1 cellular context compared by ENCODE assay signal in the genomic region with DNA sequence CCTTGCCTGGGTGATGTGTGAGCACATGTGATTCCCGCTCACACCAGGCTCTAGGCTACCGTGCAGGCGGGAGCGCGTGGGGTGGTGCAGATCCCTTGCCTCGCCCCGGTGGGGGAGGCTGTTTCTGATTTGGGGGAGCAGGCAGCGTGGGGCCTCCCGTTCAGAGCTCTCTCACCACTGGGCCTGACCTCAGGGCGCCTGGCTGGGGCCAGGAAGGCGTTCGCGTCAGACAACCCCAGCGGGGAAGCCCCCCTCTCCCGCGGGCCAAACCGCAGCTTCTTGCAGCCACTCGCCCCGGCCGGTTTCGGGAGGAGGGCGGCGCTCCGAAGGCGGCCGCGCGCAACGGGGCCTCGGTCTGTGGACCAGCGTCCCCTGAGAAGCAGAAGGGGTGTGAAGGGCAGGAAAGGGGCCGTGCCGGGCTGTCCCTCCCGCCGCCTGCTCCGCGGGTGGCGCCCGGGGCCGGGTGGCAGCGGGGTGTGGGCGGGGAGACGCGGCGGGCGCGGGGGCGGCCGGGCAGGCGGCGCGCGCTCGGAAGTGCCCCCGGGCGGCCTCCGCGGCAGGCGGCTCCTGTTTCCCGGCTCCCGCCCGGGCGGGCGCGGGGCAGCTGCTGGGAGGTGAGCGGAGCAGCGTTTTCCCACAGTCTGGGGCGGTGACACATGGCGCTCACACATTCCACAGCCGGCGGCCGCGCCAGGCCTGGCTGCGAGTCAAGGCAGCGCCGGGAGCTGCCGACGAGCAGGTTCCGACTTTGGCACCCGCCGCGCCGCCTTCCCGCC.
TF ChIP-seq lines count a peak whose summit lies in the region.

No MANE protein-coding gene starts in this region.

TF ChIP-seq in K562, 482 proteins besides CTCF, POLR2A, EP300 and RAD21 (continued from another document and continues in another):
- TF ChIP-seq, protein P1, sequence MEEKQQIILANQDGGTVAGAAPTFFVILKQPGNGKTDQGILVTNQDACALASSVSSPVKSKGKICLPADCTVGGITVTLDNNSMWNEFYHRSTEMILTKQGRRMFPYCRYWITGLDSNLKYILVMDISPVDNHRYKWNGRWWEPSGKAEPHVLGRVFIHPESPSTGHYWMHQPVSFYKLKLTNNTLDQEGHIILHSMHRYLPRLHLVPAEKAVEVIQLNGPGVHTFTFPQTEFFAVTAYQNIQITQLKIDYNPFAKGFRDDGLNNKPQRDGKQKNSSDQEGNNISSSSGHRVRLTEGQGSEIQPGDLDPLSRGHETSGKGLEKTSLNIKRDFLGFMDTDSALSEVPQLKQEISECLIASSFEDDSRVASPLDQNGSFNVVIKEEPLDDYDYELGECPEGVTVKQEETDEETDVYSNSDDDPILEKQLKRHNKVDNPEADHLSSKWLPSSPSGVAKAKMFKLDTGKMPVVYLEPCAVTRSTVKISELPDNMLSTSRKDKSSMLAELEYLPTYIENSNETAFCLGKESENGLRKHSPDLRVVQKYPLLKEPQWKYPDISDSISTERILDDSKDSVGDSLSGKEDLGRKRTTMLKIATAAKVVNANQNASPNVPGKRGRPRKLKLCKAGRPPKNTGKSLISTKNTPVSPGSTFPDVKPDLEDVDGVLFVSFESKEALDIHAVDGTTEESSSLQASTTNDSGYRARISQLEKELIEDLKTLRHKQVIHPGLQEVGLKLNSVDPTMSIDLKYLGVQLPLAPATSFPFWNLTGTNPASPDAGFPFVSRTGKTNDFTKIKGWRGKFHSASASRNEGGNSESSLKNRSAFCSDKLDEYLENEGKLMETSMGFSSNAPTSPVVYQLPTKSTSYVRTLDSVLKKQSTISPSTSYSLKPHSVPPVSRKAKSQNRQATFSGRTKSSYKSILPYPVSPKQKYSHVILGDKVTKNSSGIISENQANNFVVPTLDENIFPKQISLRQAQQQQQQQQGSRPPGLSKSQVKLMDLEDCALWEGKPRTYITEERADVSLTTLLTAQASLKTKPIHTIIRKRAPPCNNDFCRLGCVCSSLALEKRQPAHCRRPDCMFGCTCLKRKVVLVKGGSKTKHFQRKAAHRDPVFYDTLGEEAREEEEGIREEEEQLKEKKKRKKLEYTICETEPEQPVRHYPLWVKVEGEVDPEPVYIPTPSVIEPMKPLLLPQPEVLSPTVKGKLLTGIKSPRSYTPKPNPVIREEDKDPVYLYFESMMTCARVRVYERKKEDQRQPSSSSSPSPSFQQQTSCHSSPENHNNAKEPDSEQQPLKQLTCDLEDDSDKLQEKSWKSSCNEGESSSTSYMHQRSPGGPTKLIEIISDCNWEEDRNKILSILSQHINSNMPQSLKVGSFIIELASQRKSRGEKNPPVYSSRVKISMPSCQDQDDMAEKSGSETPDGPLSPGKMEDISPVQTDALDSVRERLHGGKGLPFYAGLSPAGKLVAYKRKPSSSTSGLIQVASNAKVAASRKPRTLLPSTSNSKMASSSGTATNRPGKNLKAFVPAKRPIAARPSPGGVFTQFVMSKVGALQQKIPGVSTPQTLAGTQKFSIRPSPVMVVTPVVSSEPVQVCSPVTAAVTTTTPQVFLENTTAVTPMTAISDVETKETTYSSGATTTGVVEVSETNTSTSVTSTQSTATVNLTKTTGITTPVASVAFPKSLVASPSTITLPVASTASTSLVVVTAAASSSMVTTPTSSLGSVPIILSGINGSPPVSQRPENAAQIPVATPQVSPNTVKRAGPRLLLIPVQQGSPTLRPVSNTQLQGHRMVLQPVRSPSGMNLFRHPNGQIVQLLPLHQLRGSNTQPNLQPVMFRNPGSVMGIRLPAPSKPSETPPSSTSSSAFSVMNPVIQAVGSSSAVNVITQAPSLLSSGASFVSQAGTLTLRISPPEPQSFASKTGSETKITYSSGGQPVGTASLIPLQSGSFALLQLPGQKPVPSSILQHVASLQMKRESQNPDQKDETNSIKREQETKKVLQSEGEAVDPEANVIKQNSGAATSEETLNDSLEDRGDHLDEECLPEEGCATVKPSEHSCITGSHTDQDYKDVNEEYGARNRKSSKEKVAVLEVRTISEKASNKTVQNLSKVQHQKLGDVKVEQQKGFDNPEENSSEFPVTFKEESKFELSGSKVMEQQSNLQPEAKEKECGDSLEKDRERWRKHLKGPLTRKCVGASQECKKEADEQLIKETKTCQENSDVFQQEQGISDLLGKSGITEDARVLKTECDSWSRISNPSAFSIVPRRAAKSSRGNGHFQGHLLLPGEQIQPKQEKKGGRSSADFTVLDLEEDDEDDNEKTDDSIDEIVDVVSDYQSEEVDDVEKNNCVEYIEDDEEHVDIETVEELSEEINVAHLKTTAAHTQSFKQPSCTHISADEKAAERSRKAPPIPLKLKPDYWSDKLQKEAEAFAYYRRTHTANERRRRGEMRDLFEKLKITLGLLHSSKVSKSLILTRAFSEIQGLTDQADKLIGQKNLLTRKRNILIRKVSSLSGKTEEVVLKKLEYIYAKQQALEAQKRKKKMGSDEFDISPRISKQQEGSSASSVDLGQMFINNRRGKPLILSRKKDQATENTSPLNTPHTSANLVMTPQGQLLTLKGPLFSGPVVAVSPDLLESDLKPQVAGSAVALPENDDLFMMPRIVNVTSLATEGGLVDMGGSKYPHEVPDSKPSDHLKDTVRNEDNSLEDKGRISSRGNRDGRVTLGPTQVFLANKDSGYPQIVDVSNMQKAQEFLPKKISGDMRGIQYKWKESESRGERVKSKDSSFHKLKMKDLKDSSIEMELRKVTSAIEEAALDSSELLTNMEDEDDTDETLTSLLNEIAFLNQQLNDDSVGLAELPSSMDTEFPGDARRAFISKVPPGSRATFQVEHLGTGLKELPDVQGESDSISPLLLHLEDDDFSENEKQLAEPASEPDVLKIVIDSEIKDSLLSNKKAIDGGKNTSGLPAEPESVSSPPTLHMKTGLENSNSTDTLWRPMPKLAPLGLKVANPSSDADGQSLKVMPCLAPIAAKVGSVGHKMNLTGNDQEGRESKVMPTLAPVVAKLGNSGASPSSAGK (IDR thresholded peaks at IDR 0.05), result peak; percentile 99
- TF ChIP-seq, protein P2, sequence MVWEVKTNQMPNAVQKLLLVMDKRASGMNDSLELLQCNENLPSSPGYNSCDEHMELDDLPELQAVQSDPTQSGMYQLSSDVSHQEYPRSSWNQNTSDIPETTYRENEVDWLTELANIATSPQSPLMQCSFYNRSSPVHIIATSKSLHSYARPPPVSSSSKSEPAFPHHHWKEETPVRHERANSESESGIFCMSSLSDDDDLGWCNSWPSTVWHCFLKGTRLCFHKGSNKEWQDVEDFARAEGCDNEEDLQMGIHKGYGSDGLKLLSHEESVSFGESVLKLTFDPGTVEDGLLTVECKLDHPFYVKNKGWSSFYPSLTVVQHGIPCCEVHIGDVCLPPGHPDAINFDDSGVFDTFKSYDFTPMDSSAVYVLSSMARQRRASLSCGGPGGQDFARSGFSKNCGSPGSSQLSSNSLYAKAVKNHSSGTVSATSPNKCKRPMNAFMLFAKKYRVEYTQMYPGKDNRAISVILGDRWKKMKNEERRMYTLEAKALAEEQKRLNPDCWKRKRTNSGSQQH (CRISPR knock-in tag; IDR thresholded peaks at IDR 0.05), result no peak
- TF ChIP-seq, protein P3, sequence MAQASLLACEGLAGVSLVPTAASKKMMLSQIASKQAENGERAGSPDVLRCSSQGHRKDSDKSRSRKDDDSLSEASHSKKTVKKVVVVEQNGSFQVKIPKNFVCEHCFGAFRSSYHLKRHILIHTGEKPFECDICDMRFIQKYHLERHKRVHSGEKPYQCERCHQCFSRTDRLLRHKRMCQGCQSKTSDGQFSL (CRISPR knock-in tag; IDR thresholded peaks at IDR 0.05), result no peak
- TF ChIP-seq, protein P3 (tag; IDR thresholded peaks at IDR 0.05), result peak in 1 of 2 experiments; percentile 56; a peak in 1 of 4 replicates
- peak; percentile 56 for TF ChIP-seq GABPA (tag; conservative IDR thresholded peaks at IDR 0.05; ENCODE audit: low read depth)
- no peak for TF ChIP-seq SMAD1 (IDR thresholded peaks at IDR 0.05; ENCODE audit: low read depth, low read length, partially characterized antibody)
- peak; percentile 75; the same call in 1 of the 2 replicates for TF ChIP-seq ESRRA (IDR thresholded peaks at IDR 0.05; ENCODE audit: borderline replicate concordance, low read depth)
- TF ChIP-seq, protein P4, sequence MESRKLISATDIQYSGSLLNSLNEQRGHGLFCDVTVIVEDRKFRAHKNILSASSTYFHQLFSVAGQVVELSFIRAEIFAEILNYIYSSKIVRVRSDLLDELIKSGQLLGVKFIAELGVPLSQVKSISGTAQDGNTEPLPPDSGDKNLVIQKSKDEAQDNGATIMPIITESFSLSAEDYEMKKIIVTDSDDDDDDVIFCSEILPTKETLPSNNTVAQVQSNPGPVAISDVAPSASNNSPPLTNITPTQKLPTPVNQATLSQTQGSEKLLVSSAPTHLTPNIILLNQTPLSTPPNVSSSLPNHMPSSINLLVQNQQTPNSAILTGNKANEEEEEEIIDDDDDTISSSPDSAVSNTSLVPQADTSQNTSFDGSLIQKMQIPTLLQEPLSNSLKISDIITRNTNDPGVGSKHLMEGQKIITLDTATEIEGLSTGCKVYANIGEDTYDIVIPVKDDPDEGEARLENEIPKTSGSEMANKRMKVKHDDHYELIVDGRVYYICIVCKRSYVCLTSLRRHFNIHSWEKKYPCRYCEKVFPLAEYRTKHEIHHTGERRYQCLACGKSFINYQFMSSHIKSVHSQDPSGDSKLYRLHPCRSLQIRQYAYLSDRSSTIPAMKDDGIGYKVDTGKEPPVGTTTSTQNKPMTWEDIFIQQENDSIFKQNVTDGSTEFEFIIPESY (CRISPR knock-in tag; IDR thresholded peaks at IDR 0.05), result peak; percentile 93
- TF ChIP-seq ZBTB7A (IDR thresholded peaks at IDR 0.05; ENCODE audit: borderline replicate concordance, control insufficient read depth, low read depth, low read length), result peak; percentile 51
- TF ChIP-seq CHD1 (IDR thresholded peaks at IDR 0.05; ENCODE audit: low read length), result no peak
- no peak for TF ChIP-seq THRAP3 (IDR thresholded peaks at IDR 0.05; ENCODE audit: borderline replicate concordance)
- TF ChIP-seq, protein P5, sequence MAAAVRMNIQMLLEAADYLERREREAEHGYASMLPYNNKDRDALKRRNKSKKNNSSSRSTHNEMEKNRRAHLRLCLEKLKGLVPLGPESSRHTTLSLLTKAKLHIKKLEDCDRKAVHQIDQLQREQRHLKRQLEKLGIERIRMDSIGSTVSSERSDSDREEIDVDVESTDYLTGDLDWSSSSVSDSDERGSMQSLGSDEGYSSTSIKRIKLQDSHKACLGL (CRISPR knock-in tag; IDR thresholded peaks at IDR 0.05; ENCODE audit: borderline replicate concordance, poor library complexity, severe bottlenecking), result no peak
- no peak for TF ChIP-seq PTRF (tag; IDR thresholded peaks at IDR 0.05)
- peak; percentile 56; the same call in 1 of the 2 replicates for TF ChIP-seq RB1 (IDR thresholded peaks at IDR 0.05; ENCODE audit: low read depth)
- TF ChIP-seq SAFB (IDR thresholded peaks at IDR 0.05; ENCODE audit: borderline replicate concordance, low read depth, low read length), result no peak
- no peak for TF ChIP-seq RBM17 (IDR thresholded peaks at IDR 0.05; ENCODE audit: borderline replicate concordance, low read depth, low read length)
- TF ChIP-seq FUS (optimal IDR thresholded peaks at IDR 0.05; ENCODE audit: low read depth, low read length), result no peak
- TF ChIP-seq, protein P6, sequence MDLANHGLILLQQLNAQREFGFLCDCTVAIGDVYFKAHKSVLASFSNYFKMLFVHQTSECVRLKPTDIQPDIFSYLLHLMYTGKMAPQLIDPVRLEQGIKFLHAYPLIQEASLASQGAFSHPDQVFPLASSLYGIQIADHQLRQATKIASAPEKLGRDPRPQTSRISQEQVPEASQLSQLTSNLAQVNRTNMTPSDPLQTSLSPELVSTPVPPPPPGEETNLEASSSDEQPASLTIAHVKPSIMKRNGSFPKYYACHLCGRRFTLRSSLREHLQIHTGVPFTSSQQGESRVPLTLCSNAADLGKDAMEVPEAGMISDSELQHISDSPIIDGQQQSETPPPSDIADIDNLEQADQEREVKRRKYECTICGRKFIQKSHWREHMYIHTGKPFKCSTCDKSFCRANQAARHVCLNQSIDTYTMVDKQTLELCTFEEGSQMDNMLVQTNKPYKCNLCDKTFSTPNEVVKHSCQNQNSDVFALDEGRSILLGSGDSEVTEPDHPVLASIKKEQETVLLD (IDR thresholded peaks at IDR 0.05), result no peak
- TF ChIP-seq ILK (tag; IDR thresholded peaks at IDR 0.05; ENCODE audit: borderline replicate concordance, low read depth), result no peak
- peak; percentile 78 for TF ChIP-seq SMAD4 (CRISPR knock-in tag; conservative IDR thresholded peaks at IDR 0.05)
- TF ChIP-seq HDAC2 (IDR thresholded peaks at IDR 0.05), result peak; percentile 48
- no peak for TF ChIP-seq YBX1 (IDR thresholded peaks at IDR 0.05)
- TF ChIP-seq ARID2 (IDR thresholded peaks at IDR 0.05), result no peak
- no peak for TF ChIP-seq RHOXF2B (CRISPR knock-in tag; conservative IDR thresholded peaks at IDR 0.05)
- peak; percentile 55 for TF ChIP-seq ERF (CRISPR knock-in tag; IDR thresholded peaks at IDR 0.05)
- no peak for TF ChIP-seq ZNF77 (CRISPR knock-in tag; IDR thresholded peaks at IDR 0.05)
- TF ChIP-seq, protein P7, sequence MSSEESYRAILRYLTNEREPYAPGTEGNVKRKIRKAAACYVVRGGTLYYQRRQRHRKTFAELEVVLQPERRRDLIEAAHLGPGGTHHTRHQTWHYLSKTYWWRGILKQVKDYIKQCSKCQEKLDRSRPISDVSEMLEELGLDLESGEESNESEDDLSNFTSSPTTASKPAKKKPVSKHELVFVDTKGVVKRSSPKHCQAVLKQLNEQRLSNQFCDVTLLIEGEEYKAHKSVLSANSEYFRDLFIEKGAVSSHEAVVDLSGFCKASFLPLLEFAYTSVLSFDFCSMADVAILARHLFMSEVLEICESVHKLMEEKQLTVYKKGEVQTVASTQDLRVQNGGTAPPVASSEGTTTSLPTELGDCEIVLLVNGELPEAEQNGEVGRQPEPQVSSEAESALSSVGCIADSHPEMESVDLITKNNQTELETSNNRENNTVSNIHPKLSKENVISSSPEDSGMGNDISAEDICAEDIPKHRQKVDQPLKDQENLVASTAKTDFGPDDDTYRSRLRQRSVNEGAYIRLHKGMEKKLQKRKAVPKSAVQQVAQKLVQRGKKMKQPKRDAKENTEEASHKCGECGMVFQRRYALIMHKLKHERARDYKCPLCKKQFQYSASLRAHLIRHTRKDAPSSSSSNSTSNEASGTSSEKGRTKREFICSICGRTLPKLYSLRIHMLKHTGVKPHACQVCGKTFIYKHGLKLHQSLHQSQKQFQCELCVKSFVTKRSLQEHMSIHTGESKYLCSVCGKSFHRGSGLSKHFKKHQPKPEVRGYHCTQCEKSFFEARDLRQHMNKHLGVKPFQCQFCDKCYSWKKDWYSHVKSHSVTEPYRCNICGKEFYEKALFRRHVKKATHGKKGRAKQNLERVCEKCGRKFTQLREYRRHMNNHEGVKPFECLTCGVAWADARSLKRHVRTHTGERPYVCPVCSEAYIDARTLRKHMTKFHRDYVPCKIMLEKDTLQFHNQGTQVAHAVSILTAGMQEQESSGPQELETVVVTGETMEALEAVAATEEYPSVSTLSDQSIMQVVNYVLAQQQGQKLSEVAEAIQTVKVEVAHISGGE (CRISPR knock-in tag; IDR thresholded peaks at IDR 0.05), result peak in 1 of 3 experiments; percentile 57; a peak in 1 of 6 replicates
- no peak for TF ChIP-seq SRF (CRISPR knock-in tag; IDR thresholded peaks at IDR 0.05)
- no peak for TF ChIP-seq NEUROD1 (IDR thresholded peaks at IDR 0.05; ENCODE audit: borderline replicate concordance, low read depth, low read length, partially characterized antibody)
- no peak for TF ChIP-seq XRCC5 (IDR thresholded peaks at IDR 0.05; ENCODE audit: low read depth, low read length)
- TF ChIP-seq ARID1B (IDR thresholded peaks at IDR 0.05), result peak; percentile 39; the same call in 1 of the 2 replicates
- peak; percentile 44; the same call in 1 of the 2 replicates for TF ChIP-seq CTBP1 (IDR thresholded peaks at IDR 0.05; ENCODE audit: borderline replicate concordance)
